1 cellular context compared by ENCODE assay signal in the genomic region with DNA sequence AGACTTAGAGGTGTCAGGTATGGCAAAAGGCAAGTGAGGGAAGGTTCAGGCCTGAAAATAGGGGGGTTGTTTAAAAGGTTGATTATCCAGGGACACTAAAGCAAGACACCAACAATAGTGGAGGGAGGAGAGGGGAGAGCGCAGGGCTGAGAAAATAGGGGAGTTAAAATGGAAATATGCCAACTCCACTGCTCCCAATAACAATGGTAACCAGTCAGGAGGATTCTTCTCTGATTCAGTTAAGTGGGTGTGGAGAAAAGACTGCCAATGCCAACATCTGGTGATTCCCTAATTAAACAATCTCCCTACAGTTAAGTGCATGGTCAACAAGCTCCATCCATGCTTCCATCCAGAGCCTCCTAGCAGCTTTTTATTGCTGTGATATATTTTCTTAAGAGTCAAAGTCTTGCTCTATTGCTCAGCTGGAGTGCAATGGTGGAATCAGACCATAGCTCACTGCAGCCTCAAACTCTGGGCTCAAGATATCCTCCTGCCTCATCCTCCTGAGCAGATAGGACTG.
TF ChIP-seq lines count a peak whose summit lies in the region.

No MANE protein-coding gene starts in this region.

TF ChIP-seq in HEK293, 187 proteins besides CTCF, POLR2A, EP300 and RAD21 (continued from another document):
- no peak for TF ChIP-seq ZNF558 (tag by site-specific recombination; IDR thresholded peaks at IDR 0.05)
